In genomic region chr6:169890049-169890448, GRCh38 we compare ENCODE assay signal across 20 cellular contexts.
"Had no signal": no experiment of that assay in that cellular context is flagged by ENCODE, and none has a peak within 500 bp of the region (broad histone marks: within the 10 kb centered on the region; RNA-seq: fewer than 3 reads in every experiment).

No MANE protein-coding gene starts in this region.

- H3K4me3 Mint-ChIP-seq: activated CD4-positive, alpha-beta T cell treated with anti-CD3 and anti-CD28 coated beads, Interleukin-2, amount 10 ng/mL, durations not matched to agents 7 days and 5 days; activated CD8-positive, alpha-beta T cell treated with anti-CD3 and anti-CD28 coated beads, Interleukin-2, amount 10 ng/mL, durations not matched to agents 7 days and 5 days; activated naive CD4-positive, alpha-beta T cell treated with anti-CD3 and anti-CD28 coated beads, Interleukin-2, amount 10 ng/mL, durations not matched to agents 7 days and 5 days; activated naive CD8-positive, alpha-beta T cell treated with anti-CD3 and anti-CD28 coated beads, Interleukin-2, amount 50 U/mL, for 24 hours; brain; nephron had no signal

- DNase-seq: activated CD4-positive, alpha-beta T cell treated with anti-CD3 and anti-CD28 coated beads, Interleukin-2, amount 10 ng/mL, durations not matched to agents 7 days and 5 days; activated CD8-positive, alpha-beta memory T cell treated with anti-CD3 and anti-CD28 coated beads, Interleukin-2, amount 50 U/mL, for 48 hours; activated CD8-positive, alpha-beta T cell treated with anti-CD3 and anti-CD28 coated beads, Interleukin-2, amount 10 ng/mL, durations not matched to agents 7 days and 5 days; activated effector memory CD4-positive, alpha-beta T cell treated with Interleukin-2 at 50 U/mL for 16 hours; activated naive CD4-positive, alpha-beta T cell treated with anti-CD3 and anti-CD28 coated beads, Interleukin-2, amount 10 ng/mL, durations not matched to agents 7 days and 5 days; activated naive CD8-positive, alpha-beta T cell treated with anti-CD3 and anti-CD28 coated beads, Interleukin-2, amount 50 U/mL, for 24 hours; activated T-cell treated with anti-CD3 and anti-CD28 coated beads, Interleukin-2, amount 50 U/mL, for 48 hours; anterior cingulate cortex; caudate nucleus; left colon; midbrain; stimulated activated CD4-positive, alpha-beta T cell treated with anti-CD3 and anti-CD28 coated beads, Interleukin-2, amount 100 ng/mL, for 24 hours; stimulated activated naive CD8-positive, alpha-beta T cell treated with anti-CD3 and anti-CD28 coated beads, Interleukin-15, Interleukin-2, amounts not matched to agents 100 U/mL and 50 U/mL, for 24 hours; substantia nigra; T1000; tibial artery had no signal

- ATAC-seq: activated CD8-positive, alpha-beta T cell treated with anti-CD3 and anti-CD28 coated beads, Interleukin-2, amount 10 ng/mL, durations not matched to agents 7 days and 5 days; activated naive CD8-positive, alpha-beta T cell treated with anti-CD3 and anti-CD28 coated beads, Interleukin-2, amount 50 U/mL, for 24 hours; left colon; stimulated activated naive CD8-positive, alpha-beta T cell treated with anti-CD3 and anti-CD28 coated beads, Interleukin-15, Interleukin-2, amounts not matched to agents 100 U/mL and 50 U/mL, for 24 hours had no signal

- H3K4me1 Mint-ChIP-seq: activated CD4-positive, alpha-beta T cell treated with anti-CD3 and anti-CD28 coated beads, Interleukin-2, amount 10 ng/mL, durations not matched to agents 7 days and 5 days; activated naive CD4-positive, alpha-beta T cell treated with anti-CD3 and anti-CD28 coated beads, Interleukin-2, amount 10 ng/mL, durations not matched to agents 7 days and 5 days; activated naive CD8-positive, alpha-beta T cell treated with anti-CD3 and anti-CD28 coated beads, Interleukin-2, amount 50 U/mL, for 24 hours; brain; nephron had no signal

- H3K27me3 Mint-ChIP-seq: activated CD4-positive, alpha-beta T cell treated with anti-CD3 and anti-CD28 coated beads, Interleukin-2, amount 10 ng/mL, durations not matched to agents 7 days and 5 days had no signal

- H3K27ac Mint-ChIP-seq: activated CD4-positive, alpha-beta T cell treated with anti-CD3 and anti-CD28 coated beads, Interleukin-2, amount 10 ng/mL, durations not matched to agents 7 days and 5 days; activated CD8-positive, alpha-beta T cell treated with anti-CD3 and anti-CD28 coated beads, Interleukin-2, amount 10 ng/mL, durations not matched to agents 7 days and 5 days; activated naive CD4-positive, alpha-beta T cell treated with anti-CD3 and anti-CD28 coated beads, Interleukin-2, amount 10 ng/mL, durations not matched to agents 7 days and 5 days; activated naive CD8-positive, alpha-beta T cell treated with anti-CD3 and anti-CD28 coated beads, Interleukin-2, amount 50 U/mL, for 24 hours; brain; nephron had no signal

- H3K36me3 Mint-ChIP-seq: brain had no signal

- H3K4me3 ChIP-seq: dorsolateral prefrontal cortex, lung, tibial artery had no signal

- H3K27ac ChIP-seq: dorsolateral prefrontal cortex, tibial artery had no signal

- H3K4me1 ChIP-seq: tibial artery had no signal

- H3K36me3 ChIP-seq: tibial artery had no signal
